ENCODE assay signal across 1 cellular context in genomic region chr6:129432738-129433137, GRCh38.
TF ChIP-seq lines count a peak whose summit lies in the region.

No MANE protein-coding gene starts in this region.

TF ChIP-seq in HepG2, 621 proteins besides CTCF, POLR2A, EP300 and RAD21 (continued from another document):
- TF ChIP-seq ZNF484 (CRISPR knock-in tag; IDR thresholded peaks at IDR 0.05; ENCODE audit: borderline replicate concordance, low read depth) (no peak), ZFAT (CRISPR knock-in tag; conservative IDR thresholded peaks at IDR 0.05) (no peak), KDM3A (CRISPR knock-in tag; IDR thresholded peaks at IDR 0.05; ENCODE audit: low read depth) (no peak)
